ENCODE assay signal across 19 cellular contexts in genomic region chr2:193527146-193527545, GRCh38.
DNase-seq lines count a peak whose midpoint lies in the region; ATAC-seq and TF ChIP-seq lines count a peak whose summit lies in the region.
"Had no signal": no experiment of that assay in that cellular context is flagged by ENCODE, and none has a peak within 500 bp of the region (broad histone marks: within the 10 kb centered on the region; RNA-seq: fewer than 3 reads in every experiment).

No MANE protein-coding gene starts in this region.

- TF ChIP-seq EP300 in SK-N-SH (IDR thresholded peaks at IDR 0.05; ENCODE audit: borderline replicate concordance in 1 of 2, low read depth in 1 of 2, low read length in 1 of 2) = no peak

- ATAC-seq in SK-N-SH treated with all-trans-retinoic acid at 6 μM for 48 hours = no peak
- ATAC-seq in GM18861 (IDR thresholded peaks at IDR 0.05; ENCODE audit: unreplicated experiment) = no peak
- no peak for ATAC-seq in stimulated activated naive B cell treated with anti-CD40 and anti-IgM and Interleukin-4, amounts not matched to agents 10 μg/mL and 1 μg/mL and 100 μg/mL, for 72 hours (replicated peaks)

- no peaks in the 10 kb centered on the region for H3K36me3 Mint-ChIP-seq in stimulated activated naive B cell treated with anti-CD40 and anti-IgM and Interleukin-4, amounts not matched to agents 10 μg/mL and 1 μg/mL and 100 μg/mL, for 72 hours
- H3K36me3 Mint-ChIP-seq: CD4-positive, alpha-beta memory T cell had no signal

- H2AFZ ChIP-seq in SK-N-SH (ENCODE audit: low read depth) = peak overlapping the region; percentile 39

- no peaks in the 10 kb centered on the region for H3K9me2 ChIP-seq in SK-N-SH

- H3K4me3 ChIP-seq in SK-N-SH (ENCODE audit: low read depth in 2 of 2, low read length in 1 of 2) = no peak overlapping the region
- H3K4me3 ChIP-seq in choroid plexus epithelial cell (ENCODE audit: low read depth, low read length) = no peak overlapping the region
- H3K4me3 ChIP-seq: BLaER1 treated with 17β-estradiol and CSF1 and Interleukin-3, amounts not matched to agents 10 nM and 100 nM had no signal

- no peak overlapping the region for H3K4me2 ChIP-seq in SK-N-SH
- H3K4me2 ChIP-seq: BLaER1 treated with 17β-estradiol and CSF1 and Interleukin-3, amounts not matched to agents 10 nM and 100 nM had no signal

- H3K79me2 ChIP-seq in SK-N-SH (ENCODE audit: insufficient read depth) = no peaks in the 10 kb centered on the region

- no peaks in the 10 kb centered on the region for H3K9me3 ChIP-seq in SK-N-SH
- H3K9me3 ChIP-seq: BLaER1 treated with 17β-estradiol and CSF1 and Interleukin-3, amounts not matched to agents 10 nM and 100 nM had no signal

- WGBS in SK-N-SH (ENCODE audit: low lambda C conversion rate) = 17% methylated on average over 3 of the region's 3 CpGs

- H3K4me1 ChIP-seq in SK-N-SH (ENCODE audit: control insufficient read depth in 1 of 2, insufficient read depth in 2 of 2, low read depth in 1 of 2, low read length in 1 of 2) = no peaks in the 10 kb centered on the region; a peak in 1 of 4 replicates
- H3K4me1 ChIP-seq: BLaER1 treated with 17β-estradiol and CSF1 and Interleukin-3, amounts not matched to agents 10 nM and 100 nM had no signal

- DNase-seq in SK-N-SH (no peak), choroid plexus epithelial cell (ENCODE audit: low read depth) (peak; percentile 17), iPS-NIHi11 (ENCODE audit: low spot score) (peak; percentile 5), DMS153 (lab: John Stamatoyannopoulos, UW) (no peak), NCI-H1694 (lab: John Stamatoyannopoulos, UW) (no peak)
- DNase-seq in stimulated activated naive B cell treated with anti-CD40 and anti-IgM and Interleukin-4, amounts not matched to agents 10 μg/mL and 1 μg/mL and 100 μg/mL, for 72 hours = no peak
- DNase-seq: CD4-positive, alpha-beta memory T cell; H7; NCI-H1105; NCI-H1694 treated with DMSO at 0.1 percent for 48 hours; NCI-H2081 treated with DMSO at 0.1 percent for 48 hours; NCI-H2171 treated with DMSO at 0.1 percent for 48 hours; NCI-H446; NCI-H526 treated with DMSO at 0.1 percent for 48 hours; Right ventricle myocardium superior had no signal

- H3K27me3 ChIP-seq in SK-N-SH (ENCODE audit: insufficient read depth) = no peaks in the 10 kb centered on the region
- H3K27me3 ChIP-seq: BLaER1 treated with 17β-estradiol and CSF1 and Interleukin-3, amounts not matched to agents 10 nM and 100 nM had no signal

- no peak overlapping the region for H3K27ac Mint-ChIP-seq in stimulated activated naive B cell treated with anti-CD40 and anti-IgM and Interleukin-4, amounts not matched to agents 10 μg/mL and 1 μg/mL and 100 μg/mL, for 72 hours
- H3K27ac Mint-ChIP-seq: CD4-positive, alpha-beta memory T cell had no signal

- POLR2A ChIA-PET in SK-N-SH (lab: Yijun Ruan, JAX) = no interaction called here

- H3K4me1 Mint-ChIP-seq in stimulated activated naive B cell treated with anti-CD40 and anti-IgM and Interleukin-4, amounts not matched to agents 10 μg/mL and 1 μg/mL and 100 μg/mL, for 72 hours = peaks cover 2 to 5% of the 10 kb centered on the region in 2 donors

- CTCF ChIA-PET in SK-N-SH (lab: Yijun Ruan, JAX) = interaction anchor here (0.7 kb wide), 1 partner anchor 9 kb away, joined by 3 read pairs; no protein-coding TSS in a partner anchor

- no peaks in the 10 kb centered on the region for H3F3A ChIP-seq in SK-N-SH (replicated peaks; ENCODE audit: insufficient read depth)

- H3K27me3 Mint-ChIP-seq in stimulated activated naive B cell treated with anti-CD40 and anti-IgM and Interleukin-4, amounts not matched to agents 10 μg/mL and 1 μg/mL and 100 μg/mL, for 72 hours = no peaks in the 10 kb centered on the region
- H3K27me3 Mint-ChIP-seq: CD4-positive, alpha-beta memory T cell had no signal

- TF ChIP-seq CTCF in SK-N-SH (IDR thresholded peaks at IDR 0.05) = no peak
- no peak for TF ChIP-seq CTCF in choroid plexus epithelial cell (conservative IDR thresholded peaks at IDR 0.05; ENCODE audit: low read depth, low read length)

- no peak overlapping the region for H3K9ac ChIP-seq in SK-N-SH
- H3K9ac ChIP-seq: BLaER1 treated with 17β-estradiol and CSF1 and Interleukin-3, amounts not matched to agents 10 nM and 100 nM had no signal

- no peaks in the 10 kb centered on the region for H3K36me3 ChIP-seq in SK-N-SH (replicated peaks in 1 of 2; ENCODE audit: control insufficient read depth in 1 of 2, insufficient read depth in 2 of 2, low read length in 1 of 2)
- H3K36me3 ChIP-seq: BLaER1 treated with 17β-estradiol and CSF1 and Interleukin-3, amounts not matched to agents 10 nM and 100 nM had no signal

- peaks cover 0 to 2% of the 10 kb centered on the region in 2 donors for H3K9me3 Mint-ChIP-seq in stimulated activated naive B cell treated with anti-CD40 and anti-IgM and Interleukin-4, amounts not matched to agents 10 μg/mL and 1 μg/mL and 100 μg/mL, for 72 hours

- no peak for TF ChIP-seq RAD21 in SK-N-SH (IDR thresholded peaks at IDR 0.05; ENCODE audit: low read length)

- H4K20me1 ChIP-seq in SK-N-SH (ENCODE audit: insufficient read depth) = no peaks in the 10 kb centered on the region
- H4K20me1 ChIP-seq: BLaER1 treated with 17β-estradiol and CSF1 and Interleukin-3, amounts not matched to agents 10 nM and 100 nM had no signal

- no peak overlapping the region for H3K27ac ChIP-seq in SK-N-SH (ENCODE audit: low read depth in 2 of 2, low read length in 1 of 2)
- H3K27ac ChIP-seq: 22Rv1; BLaER1 treated with 17β-estradiol and CSF1 and Interleukin-3, amounts not matched to agents 10 nM and 100 nM had no signal

- no peak overlapping the region for H3K4me3 Mint-ChIP-seq in stimulated activated naive B cell treated with anti-CD40 and anti-IgM and Interleukin-4, amounts not matched to agents 10 μg/mL and 1 μg/mL and 100 μg/mL, for 72 hours
- H3K4me3 Mint-ChIP-seq: CD4-positive, alpha-beta memory T cell had no signal

TF ChIP-seq in SK-N-SH, 30 proteins besides CTCF, POLR2A, EP300 and RAD21 (continues in another document):
- TF ChIP-seq FOXM1 (IDR thresholded peaks at IDR 0.05; ENCODE audit: low read depth) = no peak
- TF ChIP-seq TEAD4 (IDR thresholded peaks at IDR 0.05; ENCODE audit: borderline replicate concordance, insufficient read depth) = no peak
- TF ChIP-seq RXRA (IDR thresholded peaks at IDR 0.05; ENCODE audit: borderline replicate concordance, low read depth) = no peak
- TF ChIP-seq ELF1 (IDR thresholded peaks at IDR 0.05) = no peak
- TF ChIP-seq SIN3A (IDR thresholded peaks at IDR 0.05; ENCODE audit: borderline replicate concordance, low read depth, low read length) = no peak
- TF ChIP-seq FOSL2 (IDR thresholded peaks at IDR 0.05; ENCODE audit: borderline replicate concordance, low read depth) = no peak
- TF ChIP-seq FOXJ3 (CRISPR knock-in tag; IDR thresholded peaks at IDR 0.05) = no peak
- TF ChIP-seq MAX (IDR thresholded peaks at IDR 0.05; ENCODE audit: low read depth) = no peak
- TF ChIP-seq, protein P1, sequence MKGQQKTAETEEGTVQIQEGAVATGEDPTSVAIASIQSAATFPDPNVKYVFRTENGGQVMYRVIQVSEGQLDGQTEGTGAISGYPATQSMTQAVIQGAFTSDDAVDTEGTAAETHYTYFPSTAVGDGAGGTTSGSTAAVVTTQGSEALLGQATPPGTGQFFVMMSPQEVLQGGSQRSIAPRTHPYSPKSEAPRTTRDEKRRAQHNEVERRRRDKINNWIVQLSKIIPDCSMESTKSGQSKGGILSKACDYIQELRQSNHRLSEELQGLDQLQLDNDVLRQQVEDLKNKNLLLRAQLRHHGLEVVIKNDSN (IDR thresholded peaks at IDR 0.05; ENCODE audit: borderline replicate concordance, low read depth) = no peak
- TF ChIP-seq RCOR1 (IDR thresholded peaks at IDR 0.05; ENCODE audit: low read length) = no peak
- TF ChIP-seq NFIC (IDR thresholded peaks at IDR 0.05; ENCODE audit: borderline replicate concordance) = no peak

TF ChIP-seq in SK-N-SH treated with all-trans-retinoic acid at 6 μM for 48 hours, 23 proteins besides CTCF, POLR2A, EP300 and RAD21 (continues in another document):
- TF ChIP-seq, protein P2, sequence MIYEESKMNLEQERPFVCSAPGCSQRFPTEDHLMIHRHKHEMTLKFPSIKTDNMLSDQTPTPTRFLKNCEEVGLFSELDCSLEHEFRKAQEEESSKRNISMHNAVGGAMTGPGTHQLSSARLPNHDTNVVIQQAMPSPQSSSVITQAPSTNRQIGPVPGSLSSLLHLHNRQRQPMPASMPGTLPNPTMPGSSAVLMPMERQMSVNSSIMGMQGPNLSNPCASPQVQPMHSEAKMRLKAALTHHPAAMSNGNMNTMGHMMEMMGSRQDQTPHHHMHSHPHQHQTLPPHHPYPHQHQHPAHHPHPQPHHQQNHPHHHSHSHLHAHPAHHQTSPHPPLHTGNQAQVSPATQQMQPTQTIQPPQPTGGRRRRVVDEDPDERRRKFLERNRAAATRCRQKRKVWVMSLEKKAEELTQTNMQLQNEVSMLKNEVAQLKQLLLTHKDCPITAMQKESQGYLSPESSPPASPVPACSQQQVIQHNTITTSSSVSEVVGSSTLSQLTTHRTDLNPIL (CRISPR knock-in tag; IDR thresholded peaks at IDR 0.05; ENCODE audit: low read depth) = no peak
- TF ChIP-seq, protein P3, sequence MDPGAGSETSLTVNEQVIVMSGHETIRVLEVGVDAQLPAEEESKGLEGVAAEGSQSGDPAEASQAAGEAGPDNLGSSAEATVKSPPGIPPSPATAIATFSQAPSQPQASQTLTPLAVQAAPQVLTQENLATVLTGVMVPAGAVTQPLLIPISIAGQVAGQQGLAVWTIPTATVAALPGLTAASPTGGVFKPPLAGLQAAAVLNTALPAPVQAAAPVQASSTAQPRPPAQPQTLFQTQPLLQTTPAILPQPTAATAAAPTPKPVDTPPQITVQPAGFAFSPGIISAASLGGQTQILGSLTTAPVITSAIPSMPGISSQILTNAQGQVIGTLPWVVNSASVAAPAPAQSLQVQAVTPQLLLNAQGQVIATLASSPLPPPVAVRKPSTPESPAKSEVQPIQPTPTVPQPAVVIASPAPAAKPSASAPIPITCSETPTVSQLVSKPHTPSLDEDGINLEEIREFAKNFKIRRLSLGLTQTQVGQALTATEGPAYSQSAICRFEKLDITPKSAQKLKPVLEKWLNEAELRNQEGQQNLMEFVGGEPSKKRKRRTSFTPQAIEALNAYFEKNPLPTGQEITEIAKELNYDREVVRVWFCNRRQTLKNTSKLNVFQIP (CRISPR knock-in tag; IDR thresholded peaks at IDR 0.05; ENCODE audit: borderline replicate concordance, low read depth) = no peak
- TF ChIP-seq ZNF70 (CRISPR knock-in tag; IDR thresholded peaks at IDR 0.05) = no peak
- TF ChIP-seq PPARA (CRISPR knock-in tag; IDR thresholded peaks at IDR 0.05; ENCODE audit: borderline replicate concordance) = no peak
- no peak for TF ChIP-seq ZC3H10 (CRISPR knock-in tag; IDR thresholded peaks at IDR 0.05)
- TF ChIP-seq ARNTL (CRISPR knock-in tag; IDR thresholded peaks at IDR 0.05; ENCODE audit: borderline replicate concordance, low read depth) = no peak
- TF ChIP-seq RARB (CRISPR knock-in tag; IDR thresholded peaks at IDR 0.05) = no peak
- TF ChIP-seq CSDC2 (CRISPR knock-in tag; IDR thresholded peaks at IDR 0.05) = no peak
- TF ChIP-seq ZFP30 (CRISPR knock-in tag; IDR thresholded peaks at IDR 0.05) = no peak

Comparison
In these comparisons a context has a peak if more than half of its experiments do, and no peak if none do; other contexts are left out.
1. DNase-seq: peak in choroid plexus epithelial cell (single experiment) and iPS-NIHi11 (single experiment); none in SK-N-SH (single experiment), stimulated activated naive B cell treated with anti-CD40 and anti-IgM and Interleukin-4, amounts not matched to agents 10 μg/mL and 1 μg/mL and 100 μg/mL, for 72 hours (single experiment), DMS153 (single experiment) and NCI-H1694 (single experiment).